Comparison of ENCODE assay signal across 24 cellular contexts in genomic region chr19:31627824-31628223, GRCh38.
"Had no signal": no experiment of that assay in that cellular context is flagged by ENCODE, and none has a peak within 500 bp of the region (broad histone marks: within the 10 kb centered on the region; RNA-seq: fewer than 3 reads in every experiment).

No MANE protein-coding gene starts in this region.

- H3K9me3 ChIP-seq: Peyer's patch, SJSA1 had no signal

- H3K27ac ChIP-seq: brain microvascular endothelial cell, Peyer's patch, RWPE1, SJSA1 had no signal

- H3K27ac Mint-ChIP-seq: activated naive CD4-positive, alpha-beta T cell treated with anti-CD3 and anti-CD28 coated beads, Interleukin-2, amount 10 ng/mL, durations not matched to agents 7 days and 5 days; activated naive CD8-positive, alpha-beta T cell treated with anti-CD3 and anti-CD28 coated beads for 36 hours; activated T-helper 2 cell treated with anti-CD3 and anti-CD28 coated beads, Interferon-gamma antibody, Interleukin-2, Interleukin-4, amounts not matched to agents 10 μg/mL and 5 μg/mL and 100 μg/mL, durations not matched to agents 14 hours and 24 hours and 36 hours; T-helper 1 cell treated with Interleukin-12 subunit alpha and Interleukin-12 subunit beta and Interleukin-4 antibody, amounts not matched to agents 30 μg/mL and 1 μg/mL, for 36 hours had no signal

- H3K36me3 Mint-ChIP-seq: activated naive CD4-positive, alpha-beta T cell treated with anti-CD3 and anti-CD28 coated beads, Interleukin-2, amount 10 ng/mL, durations not matched to agents 7 days and 5 days; activated naive CD8-positive, alpha-beta T cell treated with anti-CD3 and anti-CD28 coated beads for 36 hours had no signal

- H3K4me1 Mint-ChIP-seq: activated naive CD4-positive, alpha-beta T cell treated with anti-CD3 and anti-CD28 coated beads, Interleukin-2, amount 10 ng/mL, durations not matched to agents 7 days and 5 days; activated naive CD8-positive, alpha-beta T cell treated with anti-CD3 and anti-CD28 coated beads for 36 hours had no signal

- H3K9me3 Mint-ChIP-seq: activated naive CD4-positive, alpha-beta T cell treated with anti-CD3 and anti-CD28 coated beads, Interleukin-2, amount 10 ng/mL, durations not matched to agents 7 days and 5 days; activated naive CD8-positive, alpha-beta T cell treated with anti-CD3 and anti-CD28 coated beads for 36 hours; activated T-helper 2 cell treated with anti-CD3 and anti-CD28 coated beads, Interferon-gamma antibody, Interleukin-2, Interleukin-4, amounts not matched to agents 10 μg/mL and 5 μg/mL and 100 μg/mL, durations not matched to agents 14 hours and 24 hours and 36 hours; T-helper 1 cell treated with Interleukin-12 subunit alpha and Interleukin-12 subunit beta and Interleukin-4 antibody, amounts not matched to agents 30 μg/mL and 1 μg/mL, for 36 hours had no signal

- ATAC-seq: activated CD4-positive, CD25-positive, alpha-beta regulatory T cell treated with anti-CD3 and anti-CD28 coated beads, Interleukin-2, amount 50 U/mL, for 24 hours; SK-N-SH treated with all-trans-retinoic acid at 6 μM for 48 hours had no signal

- H3K4me3 Mint-ChIP-seq: activated naive CD4-positive, alpha-beta T cell treated with anti-CD3 and anti-CD28 coated beads, Interleukin-2, amount 10 ng/mL, durations not matched to agents 7 days and 5 days; activated naive CD8-positive, alpha-beta T cell treated with anti-CD3 and anti-CD28 coated beads for 36 hours; T-helper 1 cell treated with Interleukin-12 subunit alpha and Interleukin-12 subunit beta and Interleukin-4 antibody, amounts not matched to agents 30 μg/mL and 1 μg/mL, for 36 hours had no signal

- H3K4me1 ChIP-seq: Peyer's patch, SJSA1 had no signal

- H3K27me3 Mint-ChIP-seq: activated naive CD4-positive, alpha-beta T cell treated with anti-CD3 and anti-CD28 coated beads, Interleukin-2, amount 10 ng/mL, durations not matched to agents 7 days and 5 days; activated naive CD8-positive, alpha-beta T cell treated with anti-CD3 and anti-CD28 coated beads for 36 hours had no signal

- DNase-seq: activated CD4-positive, alpha-beta T cell treated with anti-CD3 and anti-CD28 coated beads for 4 hours; activated CD4-positive, alpha-beta T cell treated with anti-CD3 and anti-CD28 coated beads, Interleukin-2, amount 50 U/mL, for 4 hours; activated CD8-positive, alpha-beta memory T cell treated with anti-CD3 and anti-CD28 coated beads for 24 hours; activated gamma-delta T cell treated with Interleukin-2 at 50 U/mL for 16 hours; activated naive CD4-positive, alpha-beta T cell treated with anti-CD3 and anti-CD28 coated beads, Interleukin-2, amount 10 ng/mL, durations not matched to agents 7 days and 5 days; activated naive CD8-positive, alpha-beta T cell treated with anti-CD3 and anti-CD28 coated beads for 36 hours; activated T-cell treated with anti-CD3 and anti-CD28 coated beads, Interleukin-2, amount 50 U/mL, for 48 hours; brain microvascular endothelial cell; NCI-H1105 treated with DMSO at 0.1 percent for 48 hours; NCI-H1436 treated with DMSO at 0.1 percent for 48 hours; NCI-H187; NCI-H2081; NCI-H510A treated with DMSO at 0.1 percent for 48 hours; NCI-H69; NK-92 treated with Interleukin-12 subunit alpha and Interleukin-12 subunit beta, amount 100 ng/mL, for 24 hours; Right ventricle myocardium superior; SW 1271 had no signal

- H3K36me3 ChIP-seq: brain microvascular endothelial cell, Peyer's patch, SJSA1 had no signal

- H3K27me3 ChIP-seq: brain microvascular endothelial cell, Peyer's patch, SJSA1 had no signal

- H3K4me3 ChIP-seq: Peyer's patch, SJSA1 had no signal
